8 cellular contexts compared by ENCODE assay signal in the genomic region with DNA sequence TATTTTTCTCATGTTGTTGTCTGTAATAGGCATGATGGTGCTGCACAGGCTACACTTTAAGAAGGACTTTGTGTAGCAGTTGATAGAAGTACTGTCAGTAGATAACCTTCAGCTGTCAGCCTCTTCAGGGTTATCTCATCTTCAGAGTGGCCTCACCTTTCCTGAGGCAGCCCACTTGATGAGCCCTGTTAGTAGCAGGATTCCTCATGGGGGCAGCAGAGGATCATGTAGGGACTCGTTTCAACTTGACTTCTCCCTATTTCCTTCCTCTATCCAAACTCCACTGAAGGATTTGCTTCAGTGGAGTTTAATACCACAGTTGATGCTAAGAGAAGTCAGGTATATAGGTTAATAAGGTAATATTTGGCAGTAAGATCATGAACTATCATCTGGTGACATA.
DNase-seq lines count a peak whose midpoint lies in the region; ATAC-seq and TF ChIP-seq lines count a peak whose summit lies in the region.

No MANE protein-coding gene starts in this region.

- intact Hi-C loops in left colon (cut with DNase I, micrococcal nuclease), result no loop called here

- peak; percentile 61 for DNase-seq in ELF-1 (ENCODE audit: low read depth, low spot score)
- peak; percentile 21 for DNase-seq in SK-N-SH
- peak in 1 of 2 donors; percentile 14 for DNase-seq in left colon
- no peak for DNase-seq in stimulated activated CD4-positive, alpha-beta T cell treated with anti-CD3 and anti-CD28 coated beads, Interleukin-4, amount 100 ng/mL, for 24 hours
- no peak for DNase-seq in upper lobe of left lung
- DNase-seq in activated CD4-positive, alpha-beta T cell treated with anti-CD3 and anti-CD28 coated beads, Interleukin-2, amount 50 U/mL, for 4 hours, result no peak

- H3K27ac ChIP-seq in SK-N-SH (ENCODE audit: low read depth in 2 of 2, low read length in 1 of 2) (no peak overlapping the region), upper lobe of left lung (no peak overlapping the region)

- H4K20me1 ChIP-seq in SK-N-SH (ENCODE audit: insufficient read depth), result no peaks in the 10 kb centered on the region

- 9% methylated on average over 1 of the region's 1 CpG for WGBS in SK-N-SH (ENCODE audit: low lambda C conversion rate)
- WGBS in upper lobe of left lung, 2 donors, result 8 to 13% methylated on average over 1 of the region's 1 CpG

- CTCF ChIA-PET in SK-N-SH (lab: Yijun Ruan, JAX), result interaction anchor here (0.6 to 1.7 kb wide), 5 partner anchors 12 to 1252 kb away, joined by 3 to 6 read pairs (median 4); no protein-coding TSS in a partner anchor

- TF ChIP-seq EP300 in Ishikawa (IDR thresholded peaks at IDR 0.05; ENCODE audit: borderline replicate concordance) (no peak), SK-N-SH (IDR thresholded peaks at IDR 0.05; ENCODE audit: borderline replicate concordance in 1 of 2, low read depth in 1 of 2, low read length in 1 of 2) (no peak), upper lobe of left lung (IDR thresholded peaks at IDR 0.05) (no peak)

- H3K79me2 ChIP-seq in SK-N-SH (ENCODE audit: insufficient read depth), result no peaks in the 10 kb centered on the region

- H3K36me3 ChIP-seq in SK-N-SH (replicated peaks in 1 of 2; ENCODE audit: control insufficient read depth in 1 of 2, insufficient read depth in 2 of 2, low read length in 1 of 2) (no peaks in the 10 kb centered on the region), upper lobe of left lung (no peaks in the 10 kb centered on the region)

- H3K4me2 ChIP-seq in SK-N-SH, result no peak overlapping the region

- TF ChIP-seq RAD21 in Ishikawa (IDR thresholded peaks at IDR 0.05; ENCODE audit: low read depth) (peak; percentile 82), SK-N-SH (IDR thresholded peaks at IDR 0.05; ENCODE audit: low read length) (peak; percentile 78)

- H3K27me3 ChIP-seq in SK-N-SH (ENCODE audit: insufficient read depth) (no peaks in the 10 kb centered on the region), upper lobe of left lung (no peaks in the 10 kb centered on the region)

- H3K4me3 ChIP-seq in SK-N-SH (ENCODE audit: low read depth in 2 of 2, low read length in 1 of 2), result no peak overlapping the region; a peak in 1 of 4 replicates
- H3K4me3 ChIP-seq in upper lobe of left lung, result no peak overlapping the region

- H3K9me3 ChIP-seq in SK-N-SH (no peaks in the 10 kb centered on the region), upper lobe of left lung (no peaks in the 10 kb centered on the region)

- no peaks in the 10 kb centered on the region for H3K9me2 ChIP-seq in SK-N-SH

- no peak for TF ChIP-seq POLR2A in upper lobe of left lung (IDR thresholded peaks at IDR 0.05)

- H2AFZ ChIP-seq in SK-N-SH (ENCODE audit: low read depth), result no peak overlapping the region

- H3K4me1 ChIP-seq in SK-N-SH (ENCODE audit: control insufficient read depth in 1 of 2, insufficient read depth in 2 of 2, low read depth in 1 of 2, low read length in 1 of 2) (no peaks in the 10 kb centered on the region; a peak in 1 of 4 replicates), upper lobe of left lung (no peaks in the 10 kb centered on the region)

- ATAC-seq in left colon (peak; percentile 50), upper lobe of left lung (ENCODE audit: low FRiP score in 2 of 2) (no peak), GM19455 (IDR thresholded peaks at IDR 0.05; ENCODE audit: unreplicated experiment) (no peak)

- TF ChIP-seq CTCF in SK-N-SH (IDR thresholded peaks at IDR 0.05) (peak; percentile 57), upper lobe of left lung (IDR thresholded peaks at IDR 0.05) (no peak)

- H3K9ac ChIP-seq in SK-N-SH, result no peak overlapping the region

- POLR2A ChIA-PET in SK-N-SH (lab: Yijun Ruan, JAX), result no interaction called here

- no peaks in the 10 kb centered on the region for H3F3A ChIP-seq in SK-N-SH (replicated peaks; ENCODE audit: insufficient read depth)

TF ChIP-seq in Ishikawa, 13 proteins besides CTCF, POLR2A, EP300 and RAD21 (continues in another document):
- TF ChIP-seq, protein P1, sequence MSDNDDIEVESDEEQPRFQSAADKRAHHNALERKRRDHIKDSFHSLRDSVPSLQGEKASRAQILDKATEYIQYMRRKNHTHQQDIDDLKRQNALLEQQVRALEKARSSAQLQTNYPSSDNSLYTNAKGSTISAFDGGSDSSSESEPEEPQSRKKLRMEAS (IDR thresholded peaks at IDR 0.05), result no peak
- TF ChIP-seq NFIC (IDR thresholded peaks at IDR 0.05) (no peak), EGR1 (IDR thresholded peaks at IDR 0.05) (no peak), ZBTB7A (IDR thresholded peaks at IDR 0.05; ENCODE audit: low read depth) (no peak), CEBPB (IDR thresholded peaks at IDR 0.05) (no peak), FOXM1 (IDR thresholded peaks at IDR 0.05; ENCODE audit: borderline replicate concordance, low read depth) (no peak), TAF1 (IDR thresholded peaks at IDR 0.05; ENCODE audit: low read depth) (no peak), TCF12 (IDR thresholded peaks at IDR 0.05; ENCODE audit: low read depth) (no peak), YY1 (IDR thresholded peaks at IDR 0.05; ENCODE audit: low read depth) (no peak), TEAD4 (IDR thresholded peaks at IDR 0.05) (no peak)
- TF ChIP-seq, protein P2, sequence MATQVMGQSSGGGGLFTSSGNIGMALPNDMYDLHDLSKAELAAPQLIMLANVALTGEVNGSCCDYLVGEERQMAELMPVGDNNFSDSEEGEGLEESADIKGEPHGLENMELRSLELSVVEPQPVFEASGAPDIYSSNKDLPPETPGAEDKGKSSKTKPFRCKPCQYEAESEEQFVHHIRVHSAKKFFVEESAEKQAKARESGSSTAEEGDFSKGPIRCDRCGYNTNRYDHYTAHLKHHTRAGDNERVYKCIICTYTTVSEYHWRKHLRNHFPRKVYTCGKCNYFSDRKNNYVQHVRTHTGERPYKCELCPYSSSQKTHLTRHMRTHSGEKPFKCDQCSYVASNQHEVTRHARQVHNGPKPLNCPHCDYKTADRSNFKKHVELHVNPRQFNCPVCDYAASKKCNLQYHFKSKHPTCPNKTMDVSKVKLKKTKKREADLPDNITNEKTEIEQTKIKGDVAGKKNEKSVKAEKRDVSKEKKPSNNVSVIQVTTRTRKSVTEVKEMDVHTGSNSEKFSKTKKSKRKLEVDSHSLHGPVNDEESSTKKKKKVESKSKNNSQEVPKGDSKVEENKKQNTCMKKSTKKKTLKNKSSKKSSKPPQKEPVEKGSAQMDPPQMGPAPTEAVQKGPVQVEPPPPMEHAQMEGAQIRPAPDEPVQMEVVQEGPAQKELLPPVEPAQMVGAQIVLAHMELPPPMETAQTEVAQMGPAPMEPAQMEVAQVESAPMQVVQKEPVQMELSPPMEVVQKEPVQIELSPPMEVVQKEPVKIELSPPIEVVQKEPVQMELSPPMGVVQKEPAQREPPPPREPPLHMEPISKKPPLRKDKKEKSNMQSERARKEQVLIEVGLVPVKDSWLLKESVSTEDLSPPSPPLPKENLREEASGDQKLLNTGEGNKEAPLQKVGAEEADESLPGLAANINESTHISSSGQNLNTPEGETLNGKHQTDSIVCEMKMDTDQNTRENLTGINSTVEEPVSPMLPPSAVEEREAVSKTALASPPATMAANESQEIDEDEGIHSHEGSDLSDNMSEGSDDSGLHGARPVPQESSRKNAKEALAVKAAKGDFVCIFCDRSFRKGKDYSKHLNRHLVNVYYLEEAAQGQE (IDR thresholded peaks at IDR 0.05; ENCODE audit: low read depth), result no peak

TF ChIP-seq in SK-N-SH, 30 proteins besides CTCF, POLR2A, EP300 and RAD21:
- TF ChIP-seq, protein P3, sequence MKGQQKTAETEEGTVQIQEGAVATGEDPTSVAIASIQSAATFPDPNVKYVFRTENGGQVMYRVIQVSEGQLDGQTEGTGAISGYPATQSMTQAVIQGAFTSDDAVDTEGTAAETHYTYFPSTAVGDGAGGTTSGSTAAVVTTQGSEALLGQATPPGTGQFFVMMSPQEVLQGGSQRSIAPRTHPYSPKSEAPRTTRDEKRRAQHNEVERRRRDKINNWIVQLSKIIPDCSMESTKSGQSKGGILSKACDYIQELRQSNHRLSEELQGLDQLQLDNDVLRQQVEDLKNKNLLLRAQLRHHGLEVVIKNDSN (IDR thresholded peaks at IDR 0.05; ENCODE audit: borderline replicate concordance, low read depth), result no peak
- peak; percentile 45; the same call in 1 of the 2 replicates for TF ChIP-seq SMC3 (IDR thresholded peaks at IDR 0.05; ENCODE audit: low read depth, low read length)

Comparison
In these comparisons a context has a peak if more than half of its experiments do, and no peak if none do; other contexts are left out.
1. DNase-seq: peak in ELF-1 (single experiment) and SK-N-SH (single experiment); none in stimulated activated CD4-positive, alpha-beta T cell treated with anti-CD3 and anti-CD28 coated beads, Interleukin-4, amount 100 ng/mL, for 24 hours (single experiment), upper lobe of left lung (0 of 2) and activated CD4-positive, alpha-beta T cell treated with anti-CD3 and anti-CD28 coated beads, Interleukin-2, amount 50 U/mL, for 4 hours (0 of 2).